19 cellular contexts compared by ENCODE assay signal in the genomic region with DNA sequence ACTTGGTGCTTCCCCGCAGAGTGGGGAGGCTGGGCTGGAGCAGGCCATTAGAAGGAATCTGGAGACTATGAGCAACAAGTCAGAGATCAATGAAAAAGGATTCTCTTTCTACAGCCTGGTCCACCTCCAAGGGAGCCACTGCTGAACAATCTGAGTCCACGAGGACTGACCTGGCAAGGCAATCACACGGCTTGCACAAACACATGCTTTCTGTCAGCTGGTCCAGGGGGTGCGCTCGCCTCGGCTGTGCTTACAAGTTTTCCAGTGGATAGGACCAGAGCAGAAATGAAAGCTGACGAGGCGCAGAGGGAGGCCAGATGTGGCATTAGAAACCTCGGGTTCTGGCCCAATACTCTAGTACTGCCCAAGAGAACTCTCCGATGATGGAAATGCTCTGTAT. TPM values are rescaled to one million over a fixed set of nuclear protein-coding genes. Genes with fewer than 3 reads are reported as not detected.
"Had no signal": no experiment of that assay in that cellular context is flagged by ENCODE, and none has a peak within 500 bp of the region (broad histone marks: within the 10 kb centered on the region; RNA-seq: fewer than 3 reads in every experiment).

No MANE protein-coding gene starts in this region.

- H3K79me2 ChIP-seq: parathyroid adenoma had no signal

- H3K27me3 Mint-ChIP-seq: activated naive CD8-positive, alpha-beta T cell treated with anti-CD3 and anti-CD28 coated beads for 36 hours had no signal

- FAIRE-seq: colon, keratinocyte had no signal

- H3K9me3 ChIP-seq: left ventricle myocardium inferior, sigmoid colon, thoracic aorta had no signal

- H3K4me1 ChIP-seq: foreskin keratinocyte, left ventricle myocardium inferior, sigmoid colon had no signal

- H3K27ac ChIP-seq: epithelial cell of prostate, foreskin keratinocyte, left ventricle myocardium inferior, parathyroid adenoma, sigmoid colon, thoracic aorta had no signal

- H3K27me3 ChIP-seq: foreskin keratinocyte, sigmoid colon had no signal

- H3K36me3 ChIP-seq: left ventricle myocardium inferior, sigmoid colon, thoracic aorta had no signal

- H3K9me3 Mint-ChIP-seq: activated naive CD8-positive, alpha-beta T cell treated with anti-CD3 and anti-CD28 coated beads for 36 hours; endodermal cell; stimulated activated memory B cell treated with anti-CD40 and anti-IgM and Interleukin-4, amounts not matched to agents 10 μg/mL and 1 μg/mL and 100 μg/mL, for 72 hours had no signal

- H3K4me3 ChIP-seq: left ventricle myocardium inferior, sigmoid colon, thoracic aorta had no signal

- H3K4me3 Mint-ChIP-seq: activated naive CD8-positive, alpha-beta T cell treated with anti-CD3 and anti-CD28 coated beads for 36 hours; endodermal cell; stimulated activated memory B cell treated with anti-CD40 and anti-IgM and Interleukin-4, amounts not matched to agents 10 μg/mL and 1 μg/mL and 100 μg/mL, for 72 hours had no signal

- DNase-seq: activated naive CD4-positive, alpha-beta T cell; activated naive CD8-positive, alpha-beta T cell treated with anti-CD3 and anti-CD28 coated beads for 36 hours; activated T-cell treated with anti-CD3 and anti-CD28 coated beads for 4 hours; amygdala; caudate nucleus; endodermal cell; foreskin keratinocyte; glutamatergic neuron; left ventricle myocardium inferior; naive B cell; sigmoid colon; stimulated activated CD4-positive, alpha-beta T cell treated with anti-CD3 and anti-CD28 coated beads, Interleukin-4, amount 100 ng/mL, for 24 hours had no signal

- ATAC-seq: activated CD4-positive, CD25-positive, alpha-beta regulatory T cell treated with anti-CD3 and anti-CD28 coated beads, Interleukin-2, amount 50 U/mL, for 24 hours; foreskin keratinocyte; stimulated activated memory B cell treated with anti-CD40 and anti-IgM and Interleukin-4, amounts not matched to agents 10 μg/mL and 1 μg/mL and 100 μg/mL, for 72 hours had no signal

- H3K27ac Mint-ChIP-seq: endodermal cell; stimulated activated memory B cell treated with anti-CD40 and anti-IgM and Interleukin-4, amounts not matched to agents 10 μg/mL and 1 μg/mL and 100 μg/mL, for 72 hours had no signal

- H3K36me3 Mint-ChIP-seq: naive B cell; stimulated activated memory B cell treated with anti-CD40 and anti-IgM and Interleukin-4, amounts not matched to agents 10 μg/mL and 1 μg/mL and 100 μg/mL, for 72 hours had no signal

- H2AFZ ChIP-seq: parathyroid adenoma had no signal

RNA-seq across cellular contexts. Expression of gene KCNK5, which starts 18.1 kb away (rescaled TPM):
- polyA plus RNA-seq: keratinocyte had no signal
